ENCODE assay signal across 15 cellular contexts in the genomic region with DNA sequence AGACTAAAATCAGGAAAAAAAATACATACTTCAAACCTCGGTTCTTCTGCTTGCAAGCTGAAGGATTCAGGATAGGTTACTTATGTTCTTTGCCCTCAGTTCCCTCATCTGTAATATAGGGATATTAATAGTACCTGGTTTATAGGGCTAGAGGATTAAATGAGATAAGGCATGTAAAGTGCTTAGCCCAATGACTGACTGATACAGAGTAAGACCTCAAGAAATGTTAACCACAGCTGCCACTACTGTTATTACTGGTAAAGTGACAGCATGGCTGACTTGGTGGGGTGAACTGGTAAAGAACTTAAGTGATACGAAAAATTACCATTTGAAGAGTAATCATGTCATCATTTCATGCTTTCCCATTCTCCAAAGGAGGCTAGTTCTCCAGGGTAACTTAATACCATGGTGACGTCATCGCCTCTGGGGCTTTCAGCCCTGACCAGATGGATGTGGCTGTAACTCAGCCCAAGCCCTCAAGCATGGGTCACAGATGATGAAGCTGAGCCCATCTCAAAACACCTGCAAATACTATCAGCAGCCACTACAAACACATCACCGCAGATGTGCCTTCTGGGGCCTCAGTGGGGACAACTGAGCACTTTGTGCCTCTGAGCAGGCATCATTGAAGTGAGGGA. TPM values are rescaled to one million over a fixed set of nuclear protein-coding genes. Genes with fewer than 3 reads are reported as not detected.
A peak's percentile ranks its signal among the peaks of the same experiment; 100 is the strongest.
DNase-seq lines count a peak whose midpoint lies in the region; ATAC-seq and TF ChIP-seq lines count a peak whose summit lies in the region.
"Had no signal": no experiment of that assay in that cellular context is flagged by ENCODE, and none has a peak within 500 bp of the region (broad histone marks: within the 10 kb centered on the region; RNA-seq: fewer than 3 reads in every experiment).

No MANE protein-coding gene starts in this region.

- no CpG with 5 or more reads among the region's 5 CpGs for WGBS in mesendoderm (ENCODE audit: extremely low coverage, insufficient coverage, low lambda C conversion rate)

- no peak overlapping the region for H3K4me2 ChIP-seq in mesendoderm (ENCODE audit: low read length)

- no peak overlapping the region for H2BK15ac ChIP-seq in mesendoderm (replicated peaks; ENCODE audit: low read depth)

- H3K27ac ChIP-seq in mesendoderm (ENCODE audit: low read depth, low read length), result no peak overlapping the region
- H3K27ac ChIP-seq: epithelial cell of prostate, thoracic aorta had no signal

- H3K27ac Mint-ChIP-seq in mesothelial cell of epicardium, result no peak overlapping the region
- H3K27ac Mint-ChIP-seq: memory B cell; T-helper 1 cell treated with Interleukin-12 subunit alpha and Interleukin-12 subunit beta and Interleukin-4 antibody, amounts not matched to agents 30 μg/mL and 1 μg/mL, for 36 hours had no signal

- H2BK5ac ChIP-seq in mesendoderm (ENCODE audit: low read length), result no peak overlapping the region

- no peak overlapping the region for H3K23ac ChIP-seq in mesendoderm (ENCODE audit: low read length)

- DNase-seq in NCI-H2227 (lab: John Stamatoyannopoulos, UW; ENCODE audit: unreplicated experiment) (peak; percentile 25), NCI-H2227 treated with DMSO at 0.1 percent for 48 hours (lab: John Stamatoyannopoulos, UW) (no peak), NCI-H1092 (lab: John Stamatoyannopoulos, UW) (peak; percentile 15), adipocyte (ENCODE audit: low read depth) (peak; percentile 67), mesendoderm (peak; percentile 59), mesothelial cell of epicardium (ENCODE audit: low spot score in 2 of 2, unreplicated experiment in 2 of 2) (no peak)
- DNase-seq: activated gamma-delta T cell; MM.1S; stimulated activated CD4-positive, alpha-beta T cell treated with anti-CD3 and anti-CD28 coated beads, Interleukin-12 subunit alpha, Interleukin-12 subunit beta, amount 100 ng/mL, for 4 hours had no signal

- H4K5ac ChIP-seq in mesendoderm (ENCODE audit: low read length), result no peak overlapping the region

- no peak overlapping the region for H2BK120ac ChIP-seq in mesendoderm (ENCODE audit: low read depth, low read length)

- H3K4me3 ChIP-seq in adipocyte (ENCODE audit: low read length) (no peak overlapping the region), mesendoderm (ENCODE audit: low read length) (no peak overlapping the region)
- H3K4me3 ChIP-seq: thoracic aorta had no signal

- H3K4ac ChIP-seq in mesendoderm (ENCODE audit: low read depth, low read length), result no peak overlapping the region

- H3K9me3 Mint-ChIP-seq in mesothelial cell of epicardium, result no peaks in the 10 kb centered on the region
- H3K9me3 Mint-ChIP-seq: memory B cell; T-helper 1 cell treated with Interleukin-12 subunit alpha and Interleukin-12 subunit beta and Interleukin-4 antibody, amounts not matched to agents 30 μg/mL and 1 μg/mL, for 36 hours had no signal

- ATAC-seq in HG02571 (IDR thresholded peaks at IDR 0.05; ENCODE audit: unreplicated experiment), result no peak
- ATAC-seq in HG03442 (IDR thresholded peaks at IDR 0.05; ENCODE audit: unreplicated experiment), result no peak

- H3K9me3 ChIP-seq in adipocyte (ENCODE audit: control insufficient read depth, low read length), result no peaks in the 10 kb centered on the region
- H3K9me3 ChIP-seq: thoracic aorta had no signal

- H3K36me3 ChIP-seq in adipocyte (ENCODE audit: control insufficient read depth, insufficient read depth, low read length, severe bottlenecking), result peaks cover 3% of the 10 kb centered on the region
- no peaks in the 10 kb centered on the region for H3K36me3 ChIP-seq in mesendoderm (ENCODE audit: control insufficient read depth, insufficient read depth, low read length)
- H3K36me3 ChIP-seq: thoracic aorta had no signal

- peaks cover 18% of the 10 kb centered on the region for H3K27me3 ChIP-seq in adipocyte (replicated peaks; ENCODE audit: control insufficient read depth, insufficient read depth, low read length)
- no peaks in the 10 kb centered on the region for H3K27me3 ChIP-seq in mesendoderm (ENCODE audit: insufficient read depth, low read length, poor library complexity)

- no peak overlapping the region for H3K56ac ChIP-seq in mesendoderm (ENCODE audit: low read length)

- H3K18ac ChIP-seq in mesendoderm (ENCODE audit: low read length), result no peak overlapping the region

- no peak overlapping the region for H4K8ac ChIP-seq in mesendoderm (ENCODE audit: low read depth, low read length)

- TF ChIP-seq CTCF in mesothelial cell of epicardium (IDR thresholded peaks at IDR 0.05; ENCODE audit: unreplicated experiment), result no peak

- no peak overlapping the region for H2AK5ac ChIP-seq in mesendoderm (ENCODE audit: low read length)

- H3K79me2 ChIP-seq in mesendoderm (ENCODE audit: control insufficient read depth, insufficient read depth, low read length), result no peaks in the 10 kb centered on the region

- peaks cover 26% of the 10 kb centered on the region for H3K4me1 Mint-ChIP-seq in mesothelial cell of epicardium
- H3K4me1 Mint-ChIP-seq: memory B cell had no signal

- no peak overlapping the region for H3K4me3 Mint-ChIP-seq in mesothelial cell of epicardium
- H3K4me3 Mint-ChIP-seq: memory B cell; T-helper 1 cell treated with Interleukin-12 subunit alpha and Interleukin-12 subunit beta and Interleukin-4 antibody, amounts not matched to agents 30 μg/mL and 1 μg/mL, for 36 hours had no signal

- H3K9ac ChIP-seq in adipocyte (ENCODE audit: low read length) (no peak overlapping the region), mesendoderm (ENCODE audit: low read length) (no peak overlapping the region)

- no peaks in the 10 kb centered on the region for H3K79me1 ChIP-seq in mesendoderm (ENCODE audit: low read length)

- H3K4me1 ChIP-seq in adipocyte (ENCODE audit: control insufficient read depth, insufficient read depth, low read length) (peaks cover 7% of the 10 kb centered on the region), mesendoderm (ENCODE audit: control insufficient read depth, low read depth, low read length) (no peaks in the 10 kb centered on the region)

- H3K36me3 Mint-ChIP-seq in mesothelial cell of epicardium, result no peaks in the 10 kb centered on the region
- H3K36me3 Mint-ChIP-seq: memory B cell had no signal

- H3K27me3 Mint-ChIP-seq in mesothelial cell of epicardium (ENCODE audit: low read depth), result no peaks in the 10 kb centered on the region

RNA-seq across cellular contexts. Expression of gene SCML1, which starts 44.5 kb away (rescaled TPM):
- polyA plus RNA-seq in mesendoderm (2013, experiment 1 of 2), result 3.7 TPM
- 3.9 TPM for polyA plus RNA-seq in mesendoderm (2013, experiment 2 of 2)
- 9.8 to 10.7 TPM (median 10.4 TPM) in 3 replicates for total RNA-seq in mesothelial cell of epicardium

Comparison
In these comparisons a context has a peak if more than half of its experiments do, and no peak if none do; other contexts are left out.
1. DNase-seq: peak in NCI-H2227 (single experiment), NCI-H1092 (single experiment), adipocyte (single experiment) and mesendoderm (single experiment); none in NCI-H2227 treated with DMSO at 0.1 percent for 48 hours (single experiment) and mesothelial cell of epicardium (0 of 2).